Comparison of ENCODE assay signal across 22 cellular contexts in the genomic region with DNA sequence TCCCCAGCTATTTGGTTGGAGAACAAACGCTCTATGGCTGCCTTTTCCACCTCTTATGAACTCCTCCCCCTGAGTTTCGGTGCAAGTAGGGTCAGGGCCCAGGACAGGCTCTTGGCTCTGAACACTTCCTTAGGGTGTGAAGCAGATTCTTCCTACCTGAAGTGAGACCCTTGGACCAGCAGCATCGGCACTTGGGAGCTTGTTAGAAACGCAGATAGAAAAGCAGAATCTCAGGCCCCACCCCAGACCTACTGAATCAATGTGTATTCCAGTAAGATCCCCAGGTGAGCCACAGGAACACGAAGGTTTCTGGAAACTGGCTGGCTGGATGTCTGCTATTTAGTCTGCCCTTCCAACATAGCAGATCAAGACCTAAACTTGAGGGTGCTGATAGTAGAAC. TPM values are rescaled to one million over a fixed set of nuclear protein-coding genes. Genes with fewer than 3 reads are reported as not detected.
DNase-seq lines count a peak whose midpoint lies in the region; ATAC-seq, FAIRE-seq and TF ChIP-seq lines count a peak whose summit lies in the region.
"Had no signal": no experiment of that assay in that cellular context is flagged by ENCODE, and none has a peak within 500 bp of the region (broad histone marks: within the 10 kb centered on the region; RNA-seq: fewer than 3 reads in every experiment).

No MANE protein-coding gene starts in this region.

- no peak for TF ChIP-seq CTCF in activated CD8-positive, alpha-beta T cell treated with anti-CD3 and anti-CD28 coated beads for 36 hours (IDR thresholded peaks at IDR 0.05)
- no peak for TF ChIP-seq CTCF in HepG2 (CRISPR knock-in tag; IDR thresholded peaks at IDR 0.05)
- no peak for TF ChIP-seq CTCF in right lobe of liver (IDR thresholded peaks at IDR 0.05)
- no peak for TF ChIP-seq CTCF in D721Med (IDR thresholded peaks at IDR 0.05; ENCODE audit: insufficient read depth, missing control alignments)
- TF ChIP-seq CTCF in MCF 10A (IDR thresholded peaks at IDR 0.05; ENCODE audit: unreplicated experiment), result no peak

- no peak for TF ChIP-seq RAD21 in HepG2 (CRISPR knock-in tag; IDR thresholded peaks at IDR 0.05)

- peak; percentile 13 for DNase-seq in activated CD8-positive, alpha-beta T cell treated with anti-CD3 and anti-CD28 coated beads, Interleukin-2, amount 10 ng/mL, durations not matched to agents 7 days and 5 days
- no peak for DNase-seq in activated CD8-positive, alpha-beta T cell treated with anti-CD3 and anti-CD28 coated beads for 36 hours
- DNase-seq in HepG2 (ENCODE audit: low spot score), result no peak
- no peak for DNase-seq in right lobe of liver
- DNase-seq in stimulated activated effector memory CD8-positive, alpha-beta T cell treated with anti-CD3 and anti-CD28 coated beads, Interleukin-12 subunit alpha, Interleukin-12 subunit beta, amount 100 ng/mL, for 72 hours (ENCODE audit: low spot score in 2 of 2), result peak in 1 of 2 donors; percentile 39
- DNase-seq in D721Med (ENCODE audit: insufficient read length, low spot score), result no peak
- DNase-seq in MCF 10A (ENCODE audit: unreplicated experiment), result no peak
- DNase-seq: 8988T; ACHN; BE2C; C1 segment of cervical spinal cord; CD4-positive, alpha-beta memory T cell; CD4-positive, CD25-positive, alpha-beta regulatory T cell; CD8-positive, alpha-beta memory T cell; COR-L47; DMS79 treated with DMSO at 0.1 percent for 48 hours; GF-D8 had no signal

- no peaks in the 10 kb centered on the region for H3K79me2 ChIP-seq in HepG2 (ENCODE audit: insufficient read depth, low read length)

- H3K36me3 Mint-ChIP-seq in activated CD8-positive, alpha-beta T cell treated with anti-CD3 and anti-CD28 coated beads, Interleukin-2, amount 10 ng/mL, durations not matched to agents 7 days and 5 days (ENCODE audit: low read depth), result peaks cover 3% of the 10 kb centered on the region
- H3K36me3 Mint-ChIP-seq in activated CD8-positive, alpha-beta T cell treated with anti-CD3 and anti-CD28 coated beads for 36 hours (ENCODE audit: low read depth), result peaks cover 7% of the 10 kb centered on the region
- H3K36me3 Mint-ChIP-seq in stimulated activated effector memory CD8-positive, alpha-beta T cell treated with anti-CD3 and anti-CD28 coated beads, Interleukin-12 subunit alpha, Interleukin-12 subunit beta, amount 100 ng/mL, for 72 hours, result peaks cover 19% of the 10 kb centered on the region
- H3K36me3 Mint-ChIP-seq in MCF 10A (ENCODE audit: insufficient read depth, unreplicated experiment), result peaks cover 4% of the 10 kb centered on the region
- H3K36me3 Mint-ChIP-seq: CD14-positive monocyte; CD8-positive, alpha-beta memory T cell had no signal

- TF ChIP-seq POLR2A in HepG2 (IDR thresholded peaks at IDR 0.05; ENCODE audit: insufficient read depth in 1 of 2, low read depth in 2 of 2, low read length in 2 of 2) (no peak), right lobe of liver (IDR thresholded peaks at IDR 0.05) (no peak)

- TF ChIP-seq EP300 in HepG2 (IDR thresholded peaks at IDR 0.05; ENCODE audit: low read depth in 2 of 2, low read length in 2 of 2), result no peak
- TF ChIP-seq EP300 in HepG2 (CRISPR knock-in tag; IDR thresholded peaks at IDR 0.05; ENCODE audit: borderline replicate concordance), result no peak

- no peaks in the 10 kb centered on the region for H3K36me3 ChIP-seq in HepG2 (replicated peaks in 1 of 2; ENCODE audit: control insufficient read depth in 1 of 2, insufficient read depth in 2 of 2, low read length in 2 of 2)
- no peaks in the 10 kb centered on the region for H3K36me3 ChIP-seq in right lobe of liver
- H3K36me3 ChIP-seq: BE2C, BLaER1 had no signal

- FAIRE-seq in HepG2 (lab: Jason Lieb, UNC) (no peak), D721Med (lab: Jason Lieb, UNC) (no peak)
- FAIRE-seq: G401.6, GM12891, GM19239 had no signal

- H3K27me3 ChIP-seq in HepG2 (ENCODE audit: control insufficient read depth in 1 of 2, insufficient read depth in 2 of 2, low read length in 2 of 2), result no peaks in the 10 kb centered on the region
- no peaks in the 10 kb centered on the region for H3K27me3 ChIP-seq in right lobe of liver
- H3K27me3 ChIP-seq: BE2C, BLaER1 had no signal

- no peak overlapping the region for H3K4me3 Mint-ChIP-seq in activated CD8-positive, alpha-beta T cell treated with anti-CD3 and anti-CD28 coated beads, Interleukin-2, amount 10 ng/mL, durations not matched to agents 7 days and 5 days
- H3K4me3 Mint-ChIP-seq in activated CD8-positive, alpha-beta T cell treated with anti-CD3 and anti-CD28 coated beads for 36 hours, result no peak overlapping the region
- H3K4me3 Mint-ChIP-seq in stimulated activated effector memory CD8-positive, alpha-beta T cell treated with anti-CD3 and anti-CD28 coated beads, Interleukin-12 subunit alpha, Interleukin-12 subunit beta, amount 100 ng/mL, for 72 hours, result no peak overlapping the region
- H3K4me3 Mint-ChIP-seq in MCF 10A (ENCODE audit: unreplicated experiment), result no peak overlapping the region
- H3K4me3 Mint-ChIP-seq: CD14-positive monocyte; CD4-positive, alpha-beta memory T cell; CD8-positive, alpha-beta memory T cell had no signal

- no peak overlapping the region for H3K9ac ChIP-seq in HepG2 (ENCODE audit: insufficient read depth, low read depth, low read length)
- H3K9ac ChIP-seq: BLaER1 had no signal

- H3K4me3 ChIP-seq in HepG2 (replicated peaks in 1 of 3; ENCODE audit: insufficient read depth in 1 of 3, low read depth in 2 of 3, low read length in 3 of 3) (no peak overlapping the region), right lobe of liver (no peak overlapping the region)
- H3K4me3 ChIP-seq: BLaER1 had no signal

- H3K27ac ChIP-seq in HepG2 (ENCODE audit: extremely low read length, insufficient read depth, low read length) (no peak overlapping the region), right lobe of liver (no peak overlapping the region)
- H3K27ac ChIP-seq: BLaER1 had no signal

- H3K4me1 ChIP-seq in HepG2 (ENCODE audit: insufficient read depth, low read length) (peaks cover 52% of the 10 kb centered on the region), right lobe of liver (peaks cover 0 to 34% (median 10%) of the 10 kb centered on the region in 4 donors)
- H3K4me1 ChIP-seq: BE2C, BLaER1 had no signal

- H3K9me3 ChIP-seq in HepG2 (ENCODE audit: low read length), result no peaks in the 10 kb centered on the region
- no peaks in the 10 kb centered on the region for H3K9me3 ChIP-seq in right lobe of liver
- H3K9me3 ChIP-seq: BE2C had no signal

- no peak overlapping the region for H3K27ac Mint-ChIP-seq in activated CD8-positive, alpha-beta T cell treated with anti-CD3 and anti-CD28 coated beads, Interleukin-2, amount 10 ng/mL, durations not matched to agents 7 days and 5 days
- H3K27ac Mint-ChIP-seq in activated CD8-positive, alpha-beta T cell treated with anti-CD3 and anti-CD28 coated beads for 36 hours, result no peak overlapping the region
- peak overlapping the region; percentile 40 for H3K27ac Mint-ChIP-seq in stimulated activated effector memory CD8-positive, alpha-beta T cell treated with anti-CD3 and anti-CD28 coated beads, Interleukin-12 subunit alpha, Interleukin-12 subunit beta, amount 100 ng/mL, for 72 hours
- no peak overlapping the region for H3K27ac Mint-ChIP-seq in MCF 10A (ENCODE audit: low read depth, unreplicated experiment)
- H3K27ac Mint-ChIP-seq: CD14-positive monocyte had no signal

- ATAC-seq in activated CD8-positive, alpha-beta T cell treated with anti-CD3 and anti-CD28 coated beads, Interleukin-2, amount 10 ng/mL, durations not matched to agents 7 days and 5 days, result no peak
- no peak for ATAC-seq in activated CD8-positive, alpha-beta T cell treated with anti-CD3 and anti-CD28 coated beads for 36 hours
- no peak for ATAC-seq in HepG2
- ATAC-seq in right lobe of liver, result no peak
- no peak for ATAC-seq in stimulated activated effector memory CD8-positive, alpha-beta T cell treated with anti-CD3 and anti-CD28 coated beads, Interleukin-12 subunit alpha, Interleukin-12 subunit beta, amount 100 ng/mL, for 72 hours

- in situ Hi-C loops in HepG2 (cut with HindIII; ENCODE audit: extremely low pct_ligation_motif_present, low pct_unique_long_range_greater_than_20kb), result no loop called here

- H2AFZ ChIP-seq in HepG2 (ENCODE audit: low read length), result peak overlapping the region; percentile 64

- peaks cover 15% of the 10 kb centered on the region for H3K4me1 Mint-ChIP-seq in activated CD8-positive, alpha-beta T cell treated with anti-CD3 and anti-CD28 coated beads, Interleukin-2, amount 10 ng/mL, durations not matched to agents 7 days and 5 days (ENCODE audit: low read depth)
- peaks cover 20% of the 10 kb centered on the region for H3K4me1 Mint-ChIP-seq in activated CD8-positive, alpha-beta T cell treated with anti-CD3 and anti-CD28 coated beads for 36 hours (ENCODE audit: low read depth)
- H3K4me1 Mint-ChIP-seq in stimulated activated effector memory CD8-positive, alpha-beta T cell treated with anti-CD3 and anti-CD28 coated beads, Interleukin-12 subunit alpha, Interleukin-12 subunit beta, amount 100 ng/mL, for 72 hours, result peaks cover 38% of the 10 kb centered on the region
- peaks cover 15% of the 10 kb centered on the region for H3K4me1 Mint-ChIP-seq in MCF 10A (ENCODE audit: insufficient read depth, unreplicated experiment)

- WGBS in HepG2 (ENCODE audit: low lambda C conversion rate), result 39% methylated on average over 5 of the region's 5 CpGs
- WGBS in right lobe of liver (ENCODE audit: insufficient coverage, low coverage, low lambda C conversion rate, missing lambda C conversion rate), result 14% methylated on average over 1 of the region's 5 CpGs

- BruUV-seq in HepG2 (replicated peaks; lab: Mats Ljungman, UMichigan), result no TSS peak
- BruUV-seq in MCF 10A (replicated peaks; lab: Mats Ljungman, UMichigan), result no TSS peak

- H3K27me3 Mint-ChIP-seq in activated CD8-positive, alpha-beta T cell treated with anti-CD3 and anti-CD28 coated beads, Interleukin-2, amount 10 ng/mL, durations not matched to agents 7 days and 5 days (ENCODE audit: low read depth), result no peaks in the 10 kb centered on the region
- no peaks in the 10 kb centered on the region for H3K27me3 Mint-ChIP-seq in activated CD8-positive, alpha-beta T cell treated with anti-CD3 and anti-CD28 coated beads for 36 hours
- H3K27me3 Mint-ChIP-seq in MCF 10A (ENCODE audit: insufficient read depth, unreplicated experiment), result no peaks in the 10 kb centered on the region
- H3K27me3 Mint-ChIP-seq: CD4-positive, alpha-beta memory T cell had no signal

- intact Hi-C loops in activated CD8-positive, alpha-beta T cell treated with anti-CD3 and anti-CD28 coated beads for 36 hours (cut with micrococcal nuclease), result no loop called here
- intact Hi-C loops in HepG2 (cut with micrococcal nuclease; ENCODE audit: unreplicated experiment) (no loop called here), right lobe of liver (cut with DNase I) (no loop called here), MCF 10A (cut with micrococcal nuclease) (no loop called here)

- POLR2A ChIA-PET in activated CD8-positive, alpha-beta T cell treated with anti-CD3 and anti-CD28 coated beads, Interleukin-2, amount 10 ng/mL, durations not matched to agents 7 days and 5 days (lab: Charles Lee), result no interaction called here
- POLR2A ChIA-PET in activated CD8-positive, alpha-beta T cell treated with anti-CD3 and anti-CD28 coated beads for 36 hours (lab: Charles Lee), result no interaction called here
- POLR2A ChIA-PET in HepG2 (lab: Yijun Ruan, JAX), result interaction anchor here (1.4 kb wide), 1 partner anchor 12 kb away, joined by 3 read pairs; no protein-coding TSS in a partner anchor
- POLR2A ChIA-PET in MCF 10A (lab: Yijun Ruan, JAX), result interaction anchor here (0.6 kb wide), 1 partner anchor 902 kb away, joined by 3 read pairs; no protein-coding TSS in a partner anchor

- 0 out of 2 replicates have a peak overlapping the region, but pooled peaks have one; percentile 18 for H3K4me2 ChIP-seq in HepG2 (ENCODE audit: low read depth, low read length)
- H3K4me2 ChIP-seq: BLaER1 had no signal

- CTCF ChIA-PET in activated CD8-positive, alpha-beta T cell treated with anti-CD3 and anti-CD28 coated beads, Interleukin-2, amount 10 ng/mL, durations not matched to agents 7 days and 5 days (lab: Charles Lee), result no interaction called here
- CTCF ChIA-PET in activated CD8-positive, alpha-beta T cell treated with anti-CD3 and anti-CD28 coated beads for 36 hours (lab: Charles Lee), result interaction anchor here (1.8 kb wide), 1 partner anchor 80 kb away, joined by 6 read pairs; no protein-coding TSS in a partner anchor
- CTCF ChIA-PET in HepG2 (lab: Yijun Ruan, JAX; ENCODE audit: low intra/inter-chr PET ratio, low total read pairs), result no interaction called here
- CTCF ChIA-PET in MCF 10A (lab: Yijun Ruan, JAX), result interaction anchor here (0.5 to 0.8 kb wide), 3 partner anchors 80 to 156 kb away, joined by 3 to 4 read pairs (median 3); no protein-coding TSS in a partner anchor

- H3K9me3 Mint-ChIP-seq in activated CD8-positive, alpha-beta T cell treated with anti-CD3 and anti-CD28 coated beads, Interleukin-2, amount 10 ng/mL, durations not matched to agents 7 days and 5 days (ENCODE audit: insufficient read depth), result no peaks in the 10 kb centered on the region
- peaks cover 2% of the 10 kb centered on the region for H3K9me3 Mint-ChIP-seq in activated CD8-positive, alpha-beta T cell treated with anti-CD3 and anti-CD28 coated beads for 36 hours
- no peaks in the 10 kb centered on the region for H3K9me3 Mint-ChIP-seq in stimulated activated effector memory CD8-positive, alpha-beta T cell treated with anti-CD3 and anti-CD28 coated beads, Interleukin-12 subunit alpha, Interleukin-12 subunit beta, amount 100 ng/mL, for 72 hours
- no peaks in the 10 kb centered on the region for H3K9me3 Mint-ChIP-seq in MCF 10A (ENCODE audit: unreplicated experiment)

- H4K20me1 ChIP-seq in HepG2 (ENCODE audit: insufficient read depth, low read length), result no peaks in the 10 kb centered on the region
- H4K20me1 ChIP-seq: BLaER1 had no signal

RNA-seq across cellular contexts. Expression of a gene that starts 3.2 kb away (rescaled TPM):
- total RNA-seq in activated CD8-positive, alpha-beta T cell treated with anti-CD3 and anti-CD28 coated beads, Interleukin-2, amount 10 ng/mL, durations not matched to agents 7 days and 5 days, result 1 to 10 TPM; 7.6 to 8.6 TPM
- total RNA-seq in activated CD8-positive, alpha-beta T cell treated with anti-CD3 and anti-CD28 coated beads for 36 hours, result 1 to 10 TPM; 5.2 to 6.0 TPM
- total RNA-seq in HepG2 (2016; rRNA removed; fragmentation: Illumina TruSeq; extraction: Trizol) (not detected in 2 replicates), right lobe of liver (10 to 100 TPM in 1 of 6 experiments, 1 to 10 TPM in 5; 3.6 to 11.1 (median 8.5) TPM), MCF 10A (2022) (4.0 and 4.3 TPM in 2 replicates)
- total RNA-seq in HepG2 (2016; cell fraction: cytosol; rRNA removed; fragmentation: Illumina TruSeq; extraction: Trizol; ENCODE audit: low read depth), result not detected in 2 replicates
- not detected in 2 replicates for total RNA-seq in HepG2 (2016; cell fraction: insoluble cytoplasmic fraction; rRNA removed; fragmentation: Illumina TruSeq; extraction: Trizol)
- not detected in 2 replicates for total RNA-seq in HepG2 (2016; cell fraction: membrane; rRNA removed; fragmentation: Illumina TruSeq; extraction: Trizol)
- not detected in 2 replicates for total RNA-seq in HepG2 (2016; cell fraction: nucleus; rRNA removed; fragmentation: Illumina TruSeq; extraction: Trizol)
- 0.05 TPM in 1 of 2 replicates, not detected in the other for polyA plus RNA-seq in HepG2 (2011; rRNA removed)
- polyA plus RNA-seq in HepG2 (2011; cell fraction: cytosol; rRNA removed), result not detected in 2 replicates
- polyA plus RNA-seq in HepG2 (2011; cell fraction: nucleus; rRNA removed), result 0.07 TPM in 1 of 2 replicates, not detected in the other
- polyA plus RNA-seq in HepG2 (2012), result not detected in 2 replicates
- polyA plus RNA-seq in HepG2 (2016; cell fraction: cytosol; fragmentation: Illumina TruSeq; extraction: Trizol; ENCODE audit: low read depth), result not detected in 2 replicates
- not detected in 2 replicates for polyA plus RNA-seq in HepG2 (2016; cell fraction: insoluble cytoplasmic fraction; fragmentation: Illumina TruSeq; extraction: Trizol; ENCODE audit: low read depth)
- polyA plus RNA-seq in HepG2 (2016; cell fraction: membrane; fragmentation: Illumina TruSeq; extraction: Trizol; ENCODE audit: low read depth), result not detected in 2 replicates
- polyA plus RNA-seq in HepG2 (2016; cell fraction: nucleus; fragmentation: Illumina TruSeq; extraction: Trizol; ENCODE audit: insufficient read depth, low read depth), result not detected in 2 replicates
- 2.4 TPM in 1 of 2 replicates, not detected in the other for polyA minus RNA-seq in HepG2 (2011; rRNA and poly(A)+ RNA removed; ENCODE audit: low replicate concordance)
- not detected in 2 replicates for polyA minus RNA-seq in HepG2 (2011; cell fraction: cytosol; rRNA and poly(A)+ RNA removed)
- polyA minus RNA-seq in HepG2 (2011; cell fraction: nucleus; rRNA and poly(A)+ RNA removed), result not detected in 2 replicates

Comparison
In these comparisons a context has a peak if more than half of its experiments do, and no peak if none do; other contexts are left out.
1. CTCF ChIA-PET loops: an anchor here in activated CD8-positive, alpha-beta T cell treated with anti-CD3 and anti-CD28 coated beads for 36 hours (1.8 kb wide) and MCF 10A (0.5 to 0.8 kb wide); none called in activated CD8-positive, alpha-beta T cell treated with anti-CD3 and anti-CD28 coated beads, Interleukin-2, amount 10 ng/mL, durations not matched to agents 7 days and 5 days and HepG2.
2. POLR2A ChIA-PET loops: an anchor here in HepG2 (1.4 kb wide) and MCF 10A (0.6 kb wide); none called in activated CD8-positive, alpha-beta T cell treated with anti-CD3 and anti-CD28 coated beads, Interleukin-2, amount 10 ng/mL, durations not matched to agents 7 days and 5 days and activated CD8-positive, alpha-beta T cell treated with anti-CD3 and anti-CD28 coated beads for 36 hours.